Comparison of ENCODE assay signal across 24 cellular contexts in genomic region chr3:119156868-119157267, GRCh38. TPM values are rescaled to one million over a fixed set of nuclear protein-coding genes. Genes with fewer than 3 reads are reported as not detected.
"Had no signal": no experiment of that assay in that cellular context is flagged by ENCODE, and none has a peak within 500 bp of the region (broad histone marks: within the 10 kb centered on the region; RNA-seq: fewer than 3 reads in every experiment).

No MANE protein-coding gene starts in this region.

- H3K36me3 ChIP-seq: stomach, thoracic aorta, transverse colon had no signal

- ATAC-seq: sciatic nerve had no signal

- H3K79me2 ChIP-seq: hepatocyte had no signal

- H3K4me1 ChIP-seq: stomach, transverse colon had no signal

- H3K27me3 ChIP-seq: dorsolateral prefrontal cortex, hepatocyte, stomach, transverse colon had no signal

- H2AFZ ChIP-seq: hepatocyte had no signal

- H3K4me3 ChIP-seq: coronary artery, dorsolateral prefrontal cortex, hepatocyte, skin epidermis, stomach, thoracic aorta, transverse colon had no signal

- H3K4me2 ChIP-seq: hepatocyte had no signal

- H3K27ac ChIP-seq: coronary artery, dorsolateral prefrontal cortex, hepatocyte, skin epidermis, stomach, thoracic aorta, transverse colon had no signal

- DNase-seq: dorsolateral prefrontal cortex; effector CD8-positive, alpha-beta T cell; foreskin melanocyte; head of caudate nucleus; kidney glomerular epithelial cell; mesendoderm; naive B cell; stimulated activated CD4-positive, alpha-beta T cell treated with anti-CD3 and anti-CD28 coated beads, Interleukin-2, amount 100 ng/mL, for 24 hours; stimulated activated CD4-positive, alpha-beta T cell treated with anti-CD3 and anti-CD28 coated beads, Interleukin-4, amount 100 ng/mL, for 4 hours; stimulated activated naive CD4-positive, alpha-beta T cell; stomach; substantia nigra; transverse colon had no signal

RNA-seq across cellular contexts. Expression of gene TEX55, which starts 10.9 kb away (rescaled TPM):
- total RNA-seq: dorsolateral prefrontal cortex, hepatocyte, liver, lung microvascular endothelial cell, omental fat pad, pulmonary artery endothelial cell, sciatic nerve, stomach, thoracic aorta, transverse colon, urinary bladder had no signal
- polyA plus RNA-seq: esophagus, hepatocyte, liver, stomach, urinary bladder had no signal

RNA-seq across cellular contexts. Expression of gene UPK1B, which starts 16.5 kb away (rescaled TPM):
- total RNA-seq: lung microvascular endothelial cell, pulmonary artery endothelial cell had no signal
